ENCODE assay signal across 10 cellular contexts in genomic region chr3:63933459-63933858, GRCh38. TPM values are rescaled to one million over a fixed set of nuclear protein-coding genes. Genes with fewer than 3 reads are reported as not detected.
DNase-seq lines count a peak whose midpoint lies in the region; ATAC-seq and TF ChIP-seq lines count a peak whose summit lies in the region.
"Had no signal": no experiment of that assay in that cellular context is flagged by ENCODE, and none has a peak within 500 bp of the region (broad histone marks: within the 10 kb centered on the region; RNA-seq: fewer than 3 reads in every experiment).

No MANE protein-coding gene starts in this region.

- ATAC-seq in left ventricle myocardium superior (peak; percentile 22), Right ventricle myocardium inferior (no peak), HG03095 (IDR thresholded peaks at IDR 0.05; ENCODE audit: unreplicated experiment) (peak; percentile 53), gastroesophageal sphincter (no peak)

- peaks cover 4% of the 10 kb centered on the region for H3K4me1 ChIP-seq in ovary (ENCODE audit: insufficient read depth)
- H3K4me1 ChIP-seq in gastroesophageal sphincter: peaks cover 4 to 70% (median 7%) of the 10 kb centered on the region in 3 donors

- peaks cover 19% of the 10 kb centered on the region for H3K36me3 Mint-ChIP-seq in T-helper 2 cell treated with Interferon-gamma antibody and Interleukin-4, amounts not matched to agents 5 μg/mL and 100 μg/mL, for 36 hours (ENCODE audit: low read depth)

- WGBS in ovary, 3 donors: 93 to 100% (median 97%) methylated on average over 1 of the region's 1 CpG
- WGBS in gastroesophageal sphincter (ENCODE audit: low coverage in 1 of 2), 2 donors: 89 to 100% methylated on average over 1 of the region's 1 CpG

- intact Hi-C loops in left ventricle myocardium superior (cut with micrococcal nuclease) (no loop called here), Right ventricle myocardium inferior (cut with DNase I) (no loop called here), ovary (cut with DNase I) (no loop called here)

- no peaks in the 10 kb centered on the region for H3K27me3 Mint-ChIP-seq in T-helper 2 cell treated with Interferon-gamma antibody and Interleukin-4, amounts not matched to agents 5 μg/mL and 100 μg/mL, for 36 hours (ENCODE audit: low read depth)
- H3K27me3 Mint-ChIP-seq: brain had no signal

- H3K27ac ChIP-seq in ovary (no peak overlapping the region), gastroesophageal sphincter (peak overlapping the region in 1 of 4 donors; percentile 41)

- no peaks in the 10 kb centered on the region for H3K9me3 ChIP-seq in ovary
- H3K9me3 ChIP-seq in gastroesophageal sphincter: no peaks in the 10 kb centered on the region

- TF ChIP-seq EP300 in ovary (IDR thresholded peaks at IDR 0.05) (no peak), gastroesophageal sphincter (IDR thresholded peaks at IDR 0.05) (no peak)

- H3K4me3 Mint-ChIP-seq in T-helper 2 cell treated with Interferon-gamma antibody and Interleukin-4, amounts not matched to agents 5 μg/mL and 100 μg/mL, for 36 hours: peak overlapping the region; percentile 42
- H3K4me3 Mint-ChIP-seq: brain had no signal

- no peak for TF ChIP-seq POLR2A in ovary (IDR thresholded peaks at IDR 0.05)
- no peak for TF ChIP-seq POLR2A in gastroesophageal sphincter (IDR thresholded peaks at IDR 0.05)

- no peak for TF ChIP-seq CTCF in ovary (IDR thresholded peaks at IDR 0.05)
- no peak for TF ChIP-seq CTCF in gastroesophageal sphincter (IDR thresholded peaks at IDR 0.05)

- H3K4me3 ChIP-seq in ovary (no peak overlapping the region), gastroesophageal sphincter (no peak overlapping the region)

- H3K36me3 ChIP-seq in ovary (no peaks in the 10 kb centered on the region), gastroesophageal sphincter (no peaks in the 10 kb centered on the region)

- peaks cover 50% of the 10 kb centered on the region for H3K4me1 Mint-ChIP-seq in T-helper 2 cell treated with Interferon-gamma antibody and Interleukin-4, amounts not matched to agents 5 μg/mL and 100 μg/mL, for 36 hours (ENCODE audit: low read depth)

- H3K9me3 Mint-ChIP-seq in T-helper 2 cell treated with Interferon-gamma antibody and Interleukin-4, amounts not matched to agents 5 μg/mL and 100 μg/mL, for 36 hours: no peaks in the 10 kb centered on the region
- H3K9me3 Mint-ChIP-seq: brain had no signal

- DNase-seq in left ventricle myocardium superior: no peak
- no peak for DNase-seq in Right ventricle myocardium inferior (ENCODE audit: missing footprints)
- no peak for DNase-seq in T-helper 2 cell treated with Interferon-gamma antibody and Interleukin-4, amounts not matched to agents 5 μg/mL and 100 μg/mL, for 36 hours (ENCODE audit: low spot score)
- DNase-seq in ovary: no peak
- DNase-seq in Ammon's horn (ENCODE audit: low spot score): no peak
- DNase-seq in stimulated activated CD4-positive, alpha-beta T cell treated with anti-CD3 and anti-CD28 coated beads, Interleukin-2, amount 100 ng/mL, for 24 hours: no peak

- H3K27ac Mint-ChIP-seq in T-helper 2 cell treated with Interferon-gamma antibody and Interleukin-4, amounts not matched to agents 5 μg/mL and 100 μg/mL, for 36 hours: peak overlapping the region; percentile 52

- H3K27me3 ChIP-seq in ovary (no peaks in the 10 kb centered on the region), gastroesophageal sphincter (no peaks in the 10 kb centered on the region)

RNA-seq across cellular contexts. Expression of gene SCAANT1, which starts 21.3 kb away (rescaled TPM):
- total RNA-seq in left ventricle myocardium superior: not detected
- not detected for total RNA-seq in Right ventricle myocardium inferior
- not detected for total RNA-seq in ovary
- not detected for polyA plus RNA-seq in ovary
- total RNA-seq in gastroesophageal sphincter: not detected
- total RNA-seq: M059J had no signal

Comparison
In these comparisons a context has a peak if more than half of its experiments do, and no peak if none do; other contexts are left out.
1. ATAC-seq: peak in left ventricle myocardium superior (single experiment) and HG03095 (single experiment); none in Right ventricle myocardium inferior (single experiment) and gastroesophageal sphincter (single experiment).